ENCODE assay signal across 17 cellular contexts in genomic region chr15:40002295-40002694, GRCh38. TPM values are rescaled to one million over a fixed set of nuclear protein-coding genes. Genes with fewer than 3 reads are reported as not detected.
DNase-seq lines count a peak whose midpoint lies in the region; ATAC-seq and TF ChIP-seq lines count a peak whose summit lies in the region.
"Had no signal": no experiment of that assay in that cellular context is flagged by ENCODE, and none has a peak within 500 bp of the region (broad histone marks: within the 10 kb centered on the region; RNA-seq: fewer than 3 reads in every experiment).

No MANE protein-coding gene starts in this region.

- CTCF ChIA-PET in WTC11 (lab: Charles Lee), result interaction anchor here (0.6 to 1.3 kb wide), 3 partner anchors 102 to 246 kb away, joined by 3 to 5 read pairs (median 4); no protein-coding TSS in a partner anchor

- no peak overlapping the region for H3K4me3 Mint-ChIP-seq in WTC11
- H3K4me3 Mint-ChIP-seq: CD8-positive, alpha-beta T cell; stimulated activated naive CD8-positive, alpha-beta T cell treated with anti-CD3 and anti-CD28 coated beads, Interleukin-15, amount 100 ng/mL, for 72 hours had no signal

- DNase-seq in HT-29 (ENCODE audit: low spot score), result peak; percentile 82
- no peak for DNase-seq in WTC11 (ENCODE audit: low spot score)
- peak; percentile 4 for DNase-seq in fibroblast of the aortic adventitia (ENCODE audit: low read depth)
- DNase-seq in stomach, result peak; percentile 52
- no peak for DNase-seq in sciatic nerve (ENCODE audit: low spot score)
- no peak for DNase-seq in NCI-H82 (lab: John Stamatoyannopoulos, UW)
- no peak for DNase-seq in SKM-1 treated with dmso at 0.1 percent for 144 hours (lab: John Stamatoyannopoulos, UW; ENCODE audit: unreplicated experiment)
- DNase-seq: activated CD8-positive, alpha-beta memory T cell treated with anti-CD3 and anti-CD28 coated beads for 24 hours; activated gamma-delta T cell treated with Interleukin-2 at 50 U/mL for 16 hours; CD8-positive, alpha-beta T cell; hippocampal formation; NCI-H2171 treated with DMSO at 0.1 percent for 48 hours; stimulated activated naive CD8-positive, alpha-beta T cell treated with anti-CD3 and anti-CD28 coated beads, Interleukin-15, amount 100 ng/mL, for 72 hours had no signal

- H3K4me1 ChIP-seq in stomach, result peaks cover 0 to 6% (median 0%) of the 10 kb centered on the region in 4 donors
- H3K4me1 ChIP-seq: HAP-1 had no signal

- WGBS in stomach, 5 donors, result 19 to 73% (median 44%) methylated on average over 2 of the region's 2 CpGs

- POLR2A ChIA-PET in WTC11 (lab: Charles Lee), result no interaction called here

- ATAC-seq in WTC11 (0 out of 2 replicates have a peak, but pooled peaks have one; percentile 36), sciatic nerve (no peak)
- ATAC-seq: CD8-positive, alpha-beta T cell; stimulated activated naive CD8-positive, alpha-beta T cell treated with anti-CD3 and anti-CD28 coated beads, Interleukin-15, amount 100 ng/mL, for 72 hours had no signal

- no peaks in the 10 kb centered on the region for H3K9me3 ChIP-seq in stomach
- H3K9me3 ChIP-seq: HAP-1, SJSA1 had no signal

- TF ChIP-seq CTCF in WTC11 (IDR thresholded peaks at IDR 0.05) (no peak), fibroblast of the aortic adventitia (IDR thresholded peaks at IDR 0.05; ENCODE audit: insufficient read depth, low read length) (no peak), stomach (IDR thresholded peaks at IDR 0.05) (no peak)

- H3K4me3 ChIP-seq in fibroblast of the aortic adventitia (ENCODE audit: low read depth, low read length) (no peak overlapping the region), stomach (no peak overlapping the region)
- H3K4me3 ChIP-seq: cardiac muscle cell, HAP-1, SJSA1, skin epidermis had no signal

- no peak overlapping the region for H3K27ac ChIP-seq in stomach
- H3K27ac ChIP-seq: cardiac muscle cell, SJSA1, skin epidermis had no signal

- H3K36me3 Mint-ChIP-seq in WTC11, result peaks cover 64% of the 10 kb centered on the region

- no peaks in the 10 kb centered on the region for H3K27me3 ChIP-seq in stomach
- H3K27me3 ChIP-seq: cardiac muscle cell, SJSA1 had no signal

- no peak for TF ChIP-seq POLR2A in stomach (IDR thresholded peaks at IDR 0.05)

- peak overlapping the region; percentile 70 for H3K27ac Mint-ChIP-seq in WTC11
- H3K27ac Mint-ChIP-seq: CD8-positive, alpha-beta T cell; stimulated activated naive CD8-positive, alpha-beta T cell treated with anti-CD3 and anti-CD28 coated beads, Interleukin-15, amount 100 ng/mL, for 72 hours had no signal

- no peaks in the 10 kb centered on the region for H3K27me3 Mint-ChIP-seq in WTC11 (ENCODE audit: low read depth)
- H3K27me3 Mint-ChIP-seq: stimulated activated naive CD8-positive, alpha-beta T cell treated with anti-CD3 and anti-CD28 coated beads, Interleukin-15, amount 100 ng/mL, for 72 hours had no signal

- H3K4me1 Mint-ChIP-seq in WTC11, result peaks cover 16% of the 10 kb centered on the region
- H3K4me1 Mint-ChIP-seq: stimulated activated naive CD8-positive, alpha-beta T cell treated with anti-CD3 and anti-CD28 coated beads, Interleukin-15, amount 100 ng/mL, for 72 hours had no signal

- H3K36me3 ChIP-seq in stomach, result peaks cover 15 to 88% (median 78%) of the 10 kb centered on the region in 4 donors

- intact Hi-C loops in stomach (cut with DNase I; ENCODE audit: low total_unique reads), result no loop called here
- intact Hi-C loops in sciatic nerve (cut with DNase I), result no loop called here

- no peak for TF ChIP-seq EP300 in stomach (IDR thresholded peaks at IDR 0.05)

- H3K9me3 Mint-ChIP-seq in WTC11, result no peaks in the 10 kb centered on the region
- H3K9me3 Mint-ChIP-seq: CD8-positive, alpha-beta T cell; stimulated activated naive CD8-positive, alpha-beta T cell treated with anti-CD3 and anti-CD28 coated beads, Interleukin-15, amount 100 ng/mL, for 72 hours had no signal

TF ChIP-seq in WTC11, 78 proteins besides CTCF, POLR2A, EP300 and RAD21 (continues in another document):
- TF ChIP-seq TEAD1 (CRISPR knock-in tag; IDR thresholded peaks at IDR 0.05), result no peak
- TF ChIP-seq, protein P1, sequence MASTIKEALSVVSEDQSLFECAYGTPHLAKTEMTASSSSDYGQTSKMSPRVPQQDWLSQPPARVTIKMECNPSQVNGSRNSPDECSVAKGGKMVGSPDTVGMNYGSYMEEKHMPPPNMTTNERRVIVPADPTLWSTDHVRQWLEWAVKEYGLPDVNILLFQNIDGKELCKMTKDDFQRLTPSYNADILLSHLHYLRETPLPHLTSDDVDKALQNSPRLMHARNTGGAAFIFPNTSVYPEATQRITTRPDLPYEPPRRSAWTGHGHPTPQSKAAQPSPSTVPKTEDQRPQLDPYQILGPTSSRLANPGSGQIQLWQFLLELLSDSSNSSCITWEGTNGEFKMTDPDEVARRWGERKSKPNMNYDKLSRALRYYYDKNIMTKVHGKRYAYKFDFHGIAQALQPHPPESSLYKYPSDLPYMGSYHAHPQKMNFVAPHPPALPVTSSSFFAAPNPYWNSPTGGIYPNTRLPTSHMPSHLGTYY (CRISPR knock-in tag; IDR thresholded peaks at IDR 0.05), result no peak
- no peak for TF ChIP-seq AFF4 (CRISPR knock-in tag; IDR thresholded peaks at IDR 0.05; ENCODE audit: borderline replicate concordance)
- TF ChIP-seq, protein P2, sequence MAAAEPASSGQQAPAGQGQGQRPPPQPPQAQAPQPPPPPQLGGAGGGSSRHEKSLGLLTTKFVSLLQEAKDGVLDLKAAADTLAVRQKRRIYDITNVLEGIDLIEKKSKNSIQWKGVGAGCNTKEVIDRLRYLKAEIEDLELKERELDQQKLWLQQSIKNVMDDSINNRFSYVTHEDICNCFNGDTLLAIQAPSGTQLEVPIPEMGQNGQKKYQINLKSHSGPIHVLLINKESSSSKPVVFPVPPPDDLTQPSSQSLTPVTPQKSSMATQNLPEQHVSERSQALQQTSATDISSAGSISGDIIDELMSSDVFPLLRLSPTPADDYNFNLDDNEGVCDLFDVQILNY (CRISPR knock-in tag; IDR thresholded peaks at IDR 0.05), result no peak
- no peak for TF ChIP-seq CREM (CRISPR knock-in tag; IDR thresholded peaks at IDR 0.05)
- TF ChIP-seq NFE2L1 (CRISPR knock-in tag; IDR thresholded peaks at IDR 0.05), result no peak
- TF ChIP-seq, protein P3, sequence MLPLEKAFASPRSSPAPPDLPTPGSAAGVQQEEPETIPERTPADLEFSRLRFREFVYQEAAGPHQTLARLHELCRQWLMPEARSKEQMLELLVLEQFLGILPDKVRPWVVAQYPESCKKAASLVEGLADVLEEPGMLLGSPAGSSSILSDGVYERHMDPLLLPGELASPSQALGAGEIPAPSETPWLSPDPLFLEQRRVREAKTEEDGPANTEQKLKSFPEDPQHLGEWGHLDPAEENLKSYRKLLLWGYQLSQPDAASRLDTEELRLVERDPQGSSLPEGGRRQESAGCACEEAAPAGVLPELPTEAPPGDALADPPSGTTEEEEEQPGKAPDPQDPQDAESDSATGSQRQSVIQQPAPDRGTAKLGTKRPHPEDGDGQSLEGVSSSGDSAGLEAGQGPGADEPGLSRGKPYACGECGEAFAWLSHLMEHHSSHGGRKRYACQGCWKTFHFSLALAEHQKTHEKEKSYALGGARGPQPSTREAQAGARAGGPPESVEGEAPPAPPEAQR (CRISPR knock-in tag; IDR thresholded peaks at IDR 0.05), result no peak

RNA-seq across cellular contexts. Expression of gene SRP14, which starts 36.7 kb away (rescaled TPM):
- 245 and 295 TPM in 2 replicates for total RNA-seq in HT-29 (2014; rRNA removed; shearing (Covaris generic))
- total RNA-seq in WTC11 (2021) (190 to 199 TPM (median 192 TPM) in 3 replicates), fibroblast of the aortic adventitia (ENCODE audit: low replicate concordance) (135 and 204 TPM in 2 replicates), stomach (100 to 1,000 TPM in 3 of 5 donors, 10 to 100 TPM in 2; 72.4 to 350 (median 168) TPM), sciatic nerve (150 TPM)
- polyA plus RNA-seq in stomach, result 100 to 1,000 TPM; 369 to 411 (median 382) TPM

Comparison
In these comparisons a context has a peak if more than half of its experiments do, and no peak if none do; other contexts are left out.
1. DNase-seq: peak in HT-29 (single experiment), fibroblast of the aortic adventitia (single experiment) and stomach (single experiment); none in WTC11 (single experiment), sciatic nerve (single experiment), NCI-H82 (single experiment) and SKM-1 treated with dmso at 0.1 percent for 144 hours (single experiment).